Comparison of ENCODE assay signal across 1 cellular context in genomic region chr6:12845224-12846004, GRCh38.
TF ChIP-seq lines count a peak whose summit lies in the region.

No MANE protein-coding gene starts in this region.

TF ChIP-seq in GM23338, 12 proteins besides CTCF, POLR2A, EP300 and RAD21 (continued from another document):
- TF ChIP-seq, protein P1, sequence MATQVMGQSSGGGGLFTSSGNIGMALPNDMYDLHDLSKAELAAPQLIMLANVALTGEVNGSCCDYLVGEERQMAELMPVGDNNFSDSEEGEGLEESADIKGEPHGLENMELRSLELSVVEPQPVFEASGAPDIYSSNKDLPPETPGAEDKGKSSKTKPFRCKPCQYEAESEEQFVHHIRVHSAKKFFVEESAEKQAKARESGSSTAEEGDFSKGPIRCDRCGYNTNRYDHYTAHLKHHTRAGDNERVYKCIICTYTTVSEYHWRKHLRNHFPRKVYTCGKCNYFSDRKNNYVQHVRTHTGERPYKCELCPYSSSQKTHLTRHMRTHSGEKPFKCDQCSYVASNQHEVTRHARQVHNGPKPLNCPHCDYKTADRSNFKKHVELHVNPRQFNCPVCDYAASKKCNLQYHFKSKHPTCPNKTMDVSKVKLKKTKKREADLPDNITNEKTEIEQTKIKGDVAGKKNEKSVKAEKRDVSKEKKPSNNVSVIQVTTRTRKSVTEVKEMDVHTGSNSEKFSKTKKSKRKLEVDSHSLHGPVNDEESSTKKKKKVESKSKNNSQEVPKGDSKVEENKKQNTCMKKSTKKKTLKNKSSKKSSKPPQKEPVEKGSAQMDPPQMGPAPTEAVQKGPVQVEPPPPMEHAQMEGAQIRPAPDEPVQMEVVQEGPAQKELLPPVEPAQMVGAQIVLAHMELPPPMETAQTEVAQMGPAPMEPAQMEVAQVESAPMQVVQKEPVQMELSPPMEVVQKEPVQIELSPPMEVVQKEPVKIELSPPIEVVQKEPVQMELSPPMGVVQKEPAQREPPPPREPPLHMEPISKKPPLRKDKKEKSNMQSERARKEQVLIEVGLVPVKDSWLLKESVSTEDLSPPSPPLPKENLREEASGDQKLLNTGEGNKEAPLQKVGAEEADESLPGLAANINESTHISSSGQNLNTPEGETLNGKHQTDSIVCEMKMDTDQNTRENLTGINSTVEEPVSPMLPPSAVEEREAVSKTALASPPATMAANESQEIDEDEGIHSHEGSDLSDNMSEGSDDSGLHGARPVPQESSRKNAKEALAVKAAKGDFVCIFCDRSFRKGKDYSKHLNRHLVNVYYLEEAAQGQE (IDR thresholded peaks at IDR 0.05; ENCODE audit: unreplicated experiment): no peak
